Comparison of ENCODE assay signal across 8 cellular contexts in the genomic region with DNA sequence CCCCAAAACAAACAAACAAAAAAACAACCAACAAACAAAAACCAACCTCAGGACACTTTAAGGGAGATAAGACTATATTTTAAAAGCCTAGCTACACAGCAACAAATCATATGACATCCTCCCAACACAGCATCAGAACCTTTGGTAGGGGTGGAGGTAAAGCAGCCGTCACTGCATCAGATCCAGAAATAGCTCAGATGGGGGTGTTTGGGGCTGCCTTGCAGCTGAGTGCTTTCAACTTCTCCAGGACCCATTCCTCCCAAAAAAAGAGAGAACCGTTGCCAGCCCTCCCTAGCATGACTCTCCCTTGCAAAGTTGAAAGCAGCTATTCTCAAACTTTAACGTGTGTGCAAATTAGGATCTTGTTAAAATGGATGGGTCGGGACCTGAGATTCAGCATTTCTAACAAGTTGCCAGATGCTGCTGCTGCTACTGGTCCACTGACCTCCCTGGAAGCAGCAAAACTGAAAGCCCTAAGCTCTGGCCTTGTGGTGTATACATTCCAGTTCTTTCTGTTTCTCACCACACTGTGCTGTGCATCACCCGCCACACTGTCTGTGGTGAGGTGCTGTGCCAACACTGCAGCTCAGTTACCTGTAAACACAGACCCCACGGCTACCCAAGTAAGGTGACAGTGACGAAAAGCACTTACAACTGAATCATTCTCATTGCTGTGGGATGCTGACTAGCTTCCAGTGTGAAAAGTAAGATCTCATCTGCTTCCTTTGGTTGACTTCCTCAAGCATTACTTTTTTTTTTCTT. TPM values are rescaled to one million over a fixed set of nuclear protein-coding genes. Genes with fewer than 3 reads are reported as not detected.
A peak's percentile ranks its signal among the peaks of the same experiment; 100 is the strongest.
DNase-seq lines count a peak whose midpoint lies in the region; ATAC-seq and TF ChIP-seq lines count a peak whose summit lies in the region.

No MANE protein-coding gene starts in this region.

- peaks cover 29% of the 10 kb centered on the region for H4K20me1 ChIP-seq in IMR-90 (ENCODE audit: insufficient read depth, low read length)

- no peaks in the 10 kb centered on the region for H3K27me3 ChIP-seq in right atrium auricular region
- H3K27me3 ChIP-seq in IMR-90 (ENCODE audit: control insufficient read depth, insufficient read depth, low read length) = no peaks in the 10 kb centered on the region
- no peaks in the 10 kb centered on the region for H3K27me3 ChIP-seq in aorta (ENCODE audit: control insufficient read depth in 1 of 2, insufficient read depth in 2 of 2, low read length in 1 of 2)

- H3K14ac ChIP-seq in IMR-90 (replicated peaks; ENCODE audit: low read depth, low read length) = no peak overlapping the region

- no peak overlapping the region for H2BK15ac ChIP-seq in IMR-90 (ENCODE audit: low read depth, low read length)

- H3K56ac ChIP-seq in IMR-90 (ENCODE audit: extremely low read depth, insufficient read depth, low read length) = no peak overlapping the region

- no peaks in the 10 kb centered on the region for H3K9me3 Mint-ChIP-seq in activated CD8-positive, alpha-beta memory T cell treated with anti-CD3 and anti-CD28 coated beads, Interleukin-2, amount 10 ng/mL, durations not matched to agents 7 days and 5 days (ENCODE audit: low read depth)

- H3K9me1 ChIP-seq in IMR-90 (ENCODE audit: insufficient read depth, low read length) = peaks cover 23% of the 10 kb centered on the region

- H3K27ac ChIP-seq in right atrium auricular region = no peak overlapping the region
- no peak overlapping the region for H3K27ac ChIP-seq in IMR-90 (ENCODE audit: insufficient read depth, low read length)
- no peak overlapping the region for H3K27ac ChIP-seq in aorta (ENCODE audit: low read depth in 1 of 2, low read length in 2 of 2)

- no peak for TF ChIP-seq CTCF in right atrium auricular region (IDR thresholded peaks at IDR 0.05)
- TF ChIP-seq CTCF in IMR-90 (conservative IDR thresholded peaks at IDR 0.05; ENCODE audit: low read depth, low read length) = no peak
- no peak for TF ChIP-seq CTCF in mucosa of descending colon (IDR thresholded peaks at IDR 0.05)

- H3K4me1 Mint-ChIP-seq in activated CD8-positive, alpha-beta memory T cell treated with anti-CD3 and anti-CD28 coated beads, Interleukin-2, amount 10 ng/mL, durations not matched to agents 7 days and 5 days = peaks cover 95% of the 10 kb centered on the region

- no peak overlapping the region for H2AK5ac ChIP-seq in IMR-90 (ENCODE audit: low read depth, low read length)

- DNase-seq in left ventricle myocardium superior = peak; percentile 37
- no peak for DNase-seq in right atrium auricular region (ENCODE audit: low spot score)
- peak; percentile 36 for DNase-seq in IMR-90
- DNase-seq in activated CD8-positive, alpha-beta memory T cell treated with anti-CD3 and anti-CD28 coated beads, Interleukin-2, amount 10 ng/mL, durations not matched to agents 7 days and 5 days = peak; percentile 96
- DNase-seq in mucosa of descending colon = peak; percentile 49 to 77 (median 51)
- peak in 1 of 2 donors; percentile 53 for DNase-seq in aorta
- no peak for DNase-seq in anterior cingulate cortex (lab: John Stamatoyannopoulos, UW)
- no peak for DNase-seq in hypothalamus (lab: John Stamatoyannopoulos, UW)

- H3K23ac ChIP-seq in IMR-90 (ENCODE audit: low read depth, low read length) = no peak overlapping the region

- ATAC-seq in left ventricle myocardium superior (peak; percentile 14), IMR-90 (ENCODE audit: low read depth) (peak; percentile 67), mucosa of descending colon (peak; percentile 72), aorta (ENCODE audit: low FRiP score) (peak; percentile 62)
- ATAC-seq in activated CD8-positive, alpha-beta memory T cell treated with anti-CD3 and anti-CD28 coated beads, Interleukin-2, amount 10 ng/mL, durations not matched to agents 7 days and 5 days = peak; percentile 65

- no peaks in the 10 kb centered on the region for H3K9me3 ChIP-seq in right atrium auricular region
- no peaks in the 10 kb centered on the region for H3K9me3 ChIP-seq in IMR-90 (ENCODE audit: control insufficient read depth, insufficient read depth, low read length)
- no peaks in the 10 kb centered on the region for H3K9me3 ChIP-seq in mucosa of descending colon
- no peaks in the 10 kb centered on the region for H3K9me3 ChIP-seq in aorta (ENCODE audit: control insufficient read depth, low read length)

- H3K27ac Mint-ChIP-seq in activated CD8-positive, alpha-beta memory T cell treated with anti-CD3 and anti-CD28 coated beads, Interleukin-2, amount 10 ng/mL, durations not matched to agents 7 days and 5 days = peak overlapping the region; percentile 98

- H3K9ac ChIP-seq in IMR-90 (ENCODE audit: low read depth, low read length) = no peak overlapping the region

- no peak overlapping the region for H2AFZ ChIP-seq in IMR-90 (replicated peaks; ENCODE audit: low read length, poor library complexity)

- no peak overlapping the region for H2BK120ac ChIP-seq in IMR-90 (ENCODE audit: low read depth, low read length)

- H3K79me1 ChIP-seq in IMR-90 (ENCODE audit: low read depth in 1 of 2, low read length in 2 of 2) = peaks cover 56 to 76% of the 10 kb centered on the region in 2 experiments

- H3K4me2 ChIP-seq in IMR-90 (ENCODE audit: low read depth, low read length) = peak overlapping the region; percentile 52; the same call in 1 of the 2 replicates

- no peak overlapping the region for H2BK5ac ChIP-seq in IMR-90 (ENCODE audit: low read depth, low read length, poor library complexity, severe bottlenecking)

- H3K36me3 Mint-ChIP-seq in activated CD8-positive, alpha-beta memory T cell treated with anti-CD3 and anti-CD28 coated beads, Interleukin-2, amount 10 ng/mL, durations not matched to agents 7 days and 5 days = peaks cover 78% of the 10 kb centered on the region

- H3K4me3 Mint-ChIP-seq in activated CD8-positive, alpha-beta memory T cell treated with anti-CD3 and anti-CD28 coated beads, Interleukin-2, amount 10 ng/mL, durations not matched to agents 7 days and 5 days = peak overlapping the region; percentile 68

- H3K27me3 Mint-ChIP-seq in activated CD8-positive, alpha-beta memory T cell treated with anti-CD3 and anti-CD28 coated beads, Interleukin-2, amount 10 ng/mL, durations not matched to agents 7 days and 5 days = no peaks in the 10 kb centered on the region

- H3K4me1 ChIP-seq in right atrium auricular region = peaks cover 0 to 15% of the 10 kb centered on the region in 2 donors
- peaks cover 8% of the 10 kb centered on the region for H3K4me1 ChIP-seq in IMR-90 (ENCODE audit: control insufficient read depth, insufficient read depth, low read length)
- peaks cover 35% of the 10 kb centered on the region for H3K4me1 ChIP-seq in mucosa of descending colon (ENCODE audit: low read depth)
- peaks cover 0 to 4% of the 10 kb centered on the region in 2 donors for H3K4me1 ChIP-seq in aorta (ENCODE audit: control insufficient read depth in 1 of 2, insufficient read depth in 2 of 2, low read length in 2 of 2)

- H3K4ac ChIP-seq in IMR-90 (ENCODE audit: low read depth, low read length) = no peak overlapping the region

- in situ Hi-C loops in IMR-90 (cut with MboI; ENCODE audit: low sequenced_read_pairs) = loop anchor here (5.0 kb wide), 1 partner anchor 52 kb away; a partner anchor contains a TSS

- intact Hi-C loops in left ventricle myocardium superior (cut with micrococcal nuclease) (no loop called here), IMR-90 (cut with micrococcal nuclease) (no loop called here), mucosa of descending colon (cut with DNase I, micrococcal nuclease) (no loop called here), aorta (cut with DNase I) (no loop called here)

- no peaks in the 10 kb centered on the region for H3K36me3 ChIP-seq in right atrium auricular region
- H3K36me3 ChIP-seq in IMR-90 (ENCODE audit: control insufficient read depth, insufficient read depth, low read length) = peaks cover 17% of the 10 kb centered on the region
- no peaks in the 10 kb centered on the region for H3K36me3 ChIP-seq in mucosa of descending colon (ENCODE audit: low read depth)
- no peaks in the 10 kb centered on the region for H3K36me3 ChIP-seq in aorta (ENCODE audit: control insufficient read depth in 1 of 2, insufficient read depth in 2 of 2, low read length in 1 of 2)

- no peak overlapping the region for H4K91ac ChIP-seq in IMR-90 (ENCODE audit: insufficient read depth, low read depth, low read length)

- CTCF ChIA-PET in IMR-90 (lab: Yijun Ruan, JAX) = no interaction called here
- CTCF ChIA-PET in activated CD8-positive, alpha-beta memory T cell treated with anti-CD3 and anti-CD28 coated beads, Interleukin-2, amount 10 ng/mL, durations not matched to agents 7 days and 5 days (lab: Charles Lee) = interaction anchor here (1.6 to 5.1 kb wide), 3 partner anchors 11 to 55 kb away, joined by 5 to 34 read pairs (median 7); a partner anchor contains a TSS

- POLR2A ChIA-PET in IMR-90 (lab: Charles Lee; ENCODE audit: unreplicated experiment) = no interaction called here

- BruUV-seq in IMR-90 (replicated peaks; lab: Mats Ljungman, UMichigan) = no TSS peak

- TF ChIP-seq POLR2A in IMR-90 (IDR thresholded peaks at IDR 0.05; ENCODE audit: low read depth, low read length) = no peak

- WGBS in IMR-90 (ENCODE audit: extremely low coverage in 2 of 2, insufficient read length in 1 of 2), 2 experiments = 100% methylated on average over 2 of the region's 7 CpGs; no CpG with 5 or more reads in 1 of the 2 experiments
- WGBS in aorta, 2 donors = 66 to 70% methylated on average over 7 of the region's 7 CpGs

- no peak overlapping the region for H3K18ac ChIP-seq in IMR-90 (ENCODE audit: low read depth, low read length)

- H3K4me3 ChIP-seq in right atrium auricular region (no peak overlapping the region), IMR-90 (ENCODE audit: insufficient read depth, low read depth, low read length) (no peak overlapping the region), mucosa of descending colon (no peak overlapping the region), aorta (ENCODE audit: low read length in 2 of 2) (no peak overlapping the region)

- dilution Hi-C loops in IMR-90 (cut with HindIII; ENCODE audit: low sequenced_read_pairs, unreplicated experiment) = no loop called here

- no peak for TF ChIP-seq RAD21 in IMR-90 (IDR thresholded peaks at IDR 0.05; ENCODE audit: low read length)

- H4K8ac ChIP-seq in IMR-90 (ENCODE audit: low read depth in 2 of 2, low read length in 2 of 2) = no peak overlapping the region; a peak in 1 of 4 replicates

- no peak overlapping the region for H4K5ac ChIP-seq in IMR-90 (ENCODE audit: low read depth, low read length)

- H2AK9ac ChIP-seq in IMR-90 (replicated peaks; ENCODE audit: low read depth, low read length, poor library complexity) = no peak overlapping the region

- H2BK20ac ChIP-seq in IMR-90 (ENCODE audit: low read depth, low read length) = no peak overlapping the region

RNA-seq across cellular contexts. Expression of a gene that starts 54.0 kb away (rescaled TPM):
- total RNA-seq in left ventricle myocardium superior (161 TPM), right atrium auricular region (100 to 1,000 TPM in 1 of 2 donors, 10 to 100 TPM in 1; 79.6 to 116 TPM), IMR-90 (2012; rRNA removed) (61.5 and 71.9 TPM in 2 replicates), mucosa of descending colon (100 to 1,000 TPM; 116 to 157 (median 132) TPM), aorta (10 to 100 TPM; 30.8 to 66.2 TPM)
- polyA plus RNA-seq in IMR-90 (2012; rRNA removed) (20.9 and 22.8 TPM in 2 replicates), aorta (1 to 10 TPM; 4.2 to 4.5 TPM)
- polyA plus RNA-seq in IMR-90 (2012; cell fraction: cytosol; rRNA removed) = 4.7 and 6.3 TPM in 2 replicates
- 11.9 and 24.4 TPM in 2 replicates for polyA plus RNA-seq in IMR-90 (2012; cell fraction: nucleus; rRNA removed; ENCODE audit: low replicate concordance)
- total RNA-seq in activated CD8-positive, alpha-beta memory T cell treated with anti-CD3 and anti-CD28 coated beads, Interleukin-2, amount 10 ng/mL, durations not matched to agents 7 days and 5 days = 100 to 1,000 TPM; 149 to 180 TPM

Comparison
In these comparisons a context has a peak if more than half of its experiments do, and no peak if none do; other contexts are left out.
1. DNase-seq: peak in left ventricle myocardium superior (single experiment), IMR-90 (single experiment), activated CD8-positive, alpha-beta memory T cell treated with anti-CD3 and anti-CD28 coated beads, Interleukin-2, amount 10 ng/mL, durations not matched to agents 7 days and 5 days (single experiment) and mucosa of descending colon (3 of 3); none in right atrium auricular region (single experiment), anterior cingulate cortex (0 of 58) and hypothalamus (0 of 51).
2. ATAC-seq: peak in every context shown above with its lines; median percentile 72 in mucosa of descending colon; 67 in IMR-90; 65 in activated CD8-positive, alpha-beta memory T cell treated with anti-CD3 and anti-CD28 coated beads, Interleukin-2, amount 10 ng/mL, durations not matched to agents 7 days and 5 days; 62 in aorta; 14 in left ventricle myocardium superior.